In the genomic region with DNA sequence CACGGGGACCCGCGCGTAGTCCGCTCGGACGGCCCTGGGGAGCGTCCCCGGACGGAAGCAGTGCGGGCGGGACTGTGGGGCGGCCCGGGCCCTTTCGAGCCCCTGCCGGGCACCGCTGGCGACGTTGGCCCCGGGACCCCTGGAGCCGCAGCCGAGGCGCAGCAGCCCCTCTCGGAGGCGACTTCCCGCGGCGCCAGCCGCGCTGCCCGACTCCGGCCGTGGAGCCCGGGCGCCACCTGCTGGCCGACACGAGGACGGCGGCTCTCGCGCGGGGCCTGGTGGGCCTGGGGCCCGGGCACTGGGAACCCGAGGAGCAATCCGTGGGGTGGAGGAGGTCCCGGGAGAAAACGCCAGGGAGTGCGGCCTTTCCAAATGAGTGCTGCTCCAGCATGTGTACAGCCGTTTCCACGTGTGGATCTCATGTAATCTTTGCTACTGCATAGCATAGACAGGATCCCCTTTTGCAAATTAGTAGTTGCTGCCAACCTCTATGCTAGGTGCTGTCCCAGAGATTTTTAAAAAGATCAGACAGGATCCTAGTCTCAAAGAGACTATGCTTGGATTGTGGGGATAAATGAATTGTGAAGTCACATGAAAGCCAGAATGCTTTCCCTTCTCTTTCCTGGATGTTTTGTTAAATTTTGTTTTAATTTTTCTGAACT, we compare ENCODE assay signal across 8 cellular contexts. TPM values are rescaled to one million over a fixed set of nuclear protein-coding genes. Genes with fewer than 3 reads are reported as not detected.
DNase-seq lines count a peak whose midpoint lies in the region; ATAC-seq and TF ChIP-seq lines count a peak whose summit lies in the region.

No MANE protein-coding gene starts in this region.

- TF ChIP-seq CTCF in GM10266 (IDR thresholded peaks at IDR 0.05; ENCODE audit: control insufficient read depth, insufficient read depth, low read depth, missing control alignments) = peak; percentile 97

- WGBS in ectodermal cell, 2 experiments = 1% methylated on average over 50 of the region's 50 CpGs

- DNase-seq in GM10266 (ENCODE audit: extremely low spot score) = peak; percentile 87
- DNase-seq in NCI-H345 treated with DMSO at 0.1 percent for 48 hours (lab: John Stamatoyannopoulos, UW; ENCODE audit: unreplicated experiment) = peak; percentile 72
- peak; percentile 82 to 86 for DNase-seq in activated CD4-positive, alpha-beta T cell treated with anti-CD3 and anti-CD28 coated beads, Interleukin-2, amount 50 U/mL, for 48 hours
- peak; percentile 71 for DNase-seq in medulla oblongata (ENCODE audit: extremely low spot score)
- peak; percentile 68 to 74 (median 70) for DNase-seq in stimulated activated CD4-positive, alpha-beta T cell treated with anti-CD3 and anti-CD28 coated beads, TNF-alpha, amount 100 ng/mL, for 24 hours (ENCODE audit: low read depth in 3 of 3)

- no peak overlapping the region for H3K27ac ChIP-seq in ectodermal cell (ENCODE audit: insufficient read depth, low read depth, low read length, poor library complexity, severe bottlenecking)

- H3K9me3 ChIP-seq in ectodermal cell (ENCODE audit: control insufficient read depth, low read length) = no peaks in the 10 kb centered on the region

- H3K4me3 ChIP-seq in ectodermal cell (ENCODE audit: insufficient read depth, low read depth, low read length) = peak overlapping the region; percentile 88

- H3K27me3 ChIP-seq in ectodermal cell (ENCODE audit: control insufficient read depth, insufficient read depth, low read length, poor library complexity, severe bottlenecking) = no peaks in the 10 kb centered on the region

- H3K4me1 ChIP-seq in ectodermal cell (ENCODE audit: control insufficient read depth, insufficient read depth, low read length) = peaks cover 2% of the 10 kb centered on the region

- ATAC-seq in HG02678 (IDR thresholded peaks at IDR 0.05; ENCODE audit: unreplicated experiment) (peak; percentile 31), HG02571 (IDR thresholded peaks at IDR 0.05; ENCODE audit: unreplicated experiment) (no peak)

- no peaks in the 10 kb centered on the region for H3K36me3 ChIP-seq in ectodermal cell (ENCODE audit: control insufficient read depth, insufficient read depth, low read length)

RNA-seq across cellular contexts. Expression of a gene that starts 4.0 kb away (rescaled TPM):
- 251 TPM for polyA plus RNA-seq in ectodermal cell (2013, experiment 1 of 4)
- polyA plus RNA-seq in ectodermal cell (2013, experiment 2 of 4) = 242 TPM
- 307 TPM for polyA plus RNA-seq in ectodermal cell (2013, experiment 3 of 4)
- polyA plus RNA-seq in ectodermal cell (2013, experiment 4 of 4) = 300 TPM
